ENCODE assay signal across 7 cellular contexts in the genomic region with DNA sequence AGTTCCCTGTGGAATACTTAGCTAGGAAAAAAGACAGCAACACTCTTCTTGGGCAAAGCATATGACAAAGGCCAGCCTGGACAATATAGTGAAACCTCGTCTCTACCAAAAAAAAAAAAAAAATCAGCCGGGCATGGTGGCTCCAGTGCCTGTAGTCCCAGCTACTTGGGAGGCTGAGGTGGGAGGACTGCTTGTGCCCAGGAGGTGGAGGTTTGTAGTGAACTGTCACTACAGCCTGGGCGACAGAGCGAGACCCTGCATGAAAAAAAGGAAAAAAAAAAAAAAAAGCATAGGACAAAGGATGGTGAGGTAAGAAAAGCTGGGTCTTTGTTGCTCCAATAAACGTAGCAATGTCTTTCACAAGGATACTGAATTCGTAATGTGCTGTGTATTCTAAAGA. TPM values are rescaled to one million over a fixed set of nuclear protein-coding genes. Genes with fewer than 3 reads are reported as not detected.
DNase-seq lines count a peak whose midpoint lies in the region; ATAC-seq and TF ChIP-seq lines count a peak whose summit lies in the region.

No MANE protein-coding gene starts in this region.

- H3K9me3 ChIP-seq in HCT116 (ENCODE audit: control insufficient read depth in 1 of 2, insufficient read depth in 1 of 2, low read depth in 1 of 2, low read length in 2 of 2) (no peaks in the 10 kb centered on the region), gastroesophageal sphincter (no peaks in the 10 kb centered on the region), aorta (ENCODE audit: control insufficient read depth, low read length) (no peaks in the 10 kb centered on the region)

- DNase-seq in HCT116 (ENCODE audit: low read depth, low spot score): no peak
- no peak for DNase-seq in T-cell
- no peak for DNase-seq in nucleus accumbens (lab: John Stamatoyannopoulos, UW)
- no peak for DNase-seq in aorta

- H3K36me3 ChIP-seq in HCT116 (ENCODE audit: control insufficient read depth in 1 of 2, insufficient read depth in 2 of 2, low read length in 2 of 2) (no peaks in the 10 kb centered on the region), gastroesophageal sphincter (no peaks in the 10 kb centered on the region), aorta (ENCODE audit: control insufficient read depth in 1 of 2, insufficient read depth in 2 of 2, low read length in 1 of 2) (no peaks in the 10 kb centered on the region)

- H3K9ac ChIP-seq in HCT116 (ENCODE audit: low read length): peak overlapping the region; percentile 67

- H3K4me1 ChIP-seq in HCT116 (ENCODE audit: control insufficient read depth in 1 of 2, insufficient read depth in 2 of 2, low read length in 2 of 2): peaks cover 6 to 23% of the 10 kb centered on the region in 2 experiments
- H3K4me1 ChIP-seq in gastroesophageal sphincter: peaks cover 0 to 45% (median 9%) of the 10 kb centered on the region in 3 donors
- no peaks in the 10 kb centered on the region for H3K4me1 ChIP-seq in aorta (ENCODE audit: control insufficient read depth in 1 of 2, insufficient read depth in 2 of 2, low read length in 2 of 2)

- H4K20me1 ChIP-seq in HCT116 (ENCODE audit: insufficient read depth): no peaks in the 10 kb centered on the region

- TF ChIP-seq CTCF in HCT116 (IDR thresholded peaks at IDR 0.05 in 2 of 3, conservative IDR thresholded peaks at IDR 0.05 in 1 of 3; ENCODE audit: borderline replicate concordance in 1 of 3, insufficient read depth in 1 of 3, low read depth in 2 of 3, low read length in 2 of 3) (no peak), gastroesophageal sphincter (IDR thresholded peaks at IDR 0.05) (no peak)

- ATAC-seq in HCT116 (no peak), T-cell (replicated peaks in 1 of 4) (no peak), gastroesophageal sphincter (no peak), GM21367 (IDR thresholded peaks at IDR 0.05; ENCODE audit: unreplicated experiment) (no peak), aorta (ENCODE audit: low FRiP score) (no peak)

- no peaks in the 10 kb centered on the region for H3K79me2 ChIP-seq in HCT116 (ENCODE audit: insufficient read depth, low read length)

- H3K4me1 Mint-ChIP-seq in T-cell: peaks cover 33 to 41% (median 33%) of the 10 kb centered on the region in 3 donors

- H3K36me3 Mint-ChIP-seq in T-cell: no peaks in the 10 kb centered on the region

- H3K27ac ChIP-seq in HCT116 (ENCODE audit: low read depth, low read length): no peak overlapping the region
- peak overlapping the region in 3 of 4 donors; percentile 93 for H3K27ac ChIP-seq in gastroesophageal sphincter
- peak overlapping the region in 3 of 21 experiments; percentile 76 to 88 (median 86) for H3K27ac ChIP-seq in skin epidermis
- H3K27ac ChIP-seq in aorta (ENCODE audit: low read depth in 1 of 2, low read length in 2 of 2): no peak overlapping the region

- intact Hi-C loops in HCT116 (cut with micrococcal nuclease): loop anchor here (5.0 to 10.0 kb wide), 2 partner anchors 154 to 241 kb away; partner anchors contain the start of genes GNPNAT1 and PSMC6
- intact Hi-C loops in aorta (cut with DNase I): loop anchor here (5.0 to 10.0 kb wide), 4 partner anchors 144 to 601 kb away; partner anchors contain the start of genes ERO1A (in 2 of the 2), DDHD1 (in 1 of the 2) and PTGER2 (in 1 of the 2)

- POLR2A ChIA-PET in HCT116 (lab: Charles Lee) (interaction anchor here (2.1 kb wide), 1 partner anchor 8 kb away, joined by 9 read pairs; no protein-coding TSS in a partner anchor), T-cell (lab: Charles Lee) (no interaction called here)

- H3K4me3 Mint-ChIP-seq in T-cell: peak overlapping the region; percentile 88 to 96 (median 88)

- RAD21 ChIA-PET in HCT116 (lab: Charles Lee; ENCODE audit: low non-redundant PET in 1 of 2, low total read pairs in 2 of 2, uncharacterized antibody in 2 of 2, unreplicated experiment in 2 of 2): no interaction called here

- peaks cover 0 to 9% of the 10 kb centered on the region in 2 donors for H3K27me3 Mint-ChIP-seq in T-cell

- no TSS peak for BruUV-seq in HCT116 (replicated peaks; lab: Mats Ljungman, UMichigan)

- WGBS in gastroesophageal sphincter (ENCODE audit: low coverage in 1 of 2), 2 donors: 30 to 38% methylated on average over 6 of the region's 6 CpGs
- WGBS in aorta, 2 donors: 19 to 23% methylated on average over 6 of the region's 6 CpGs

- H3K4me2 ChIP-seq in HCT116 (ENCODE audit: low read length): peak overlapping the region; percentile 99

- H3K27me3 ChIP-seq in HCT116 (ENCODE audit: insufficient read depth, low read length): no peaks in the 10 kb centered on the region
- H3K27me3 ChIP-seq in gastroesophageal sphincter: no peaks in the 10 kb centered on the region
- no peaks in the 10 kb centered on the region for H3K27me3 ChIP-seq in aorta (ENCODE audit: control insufficient read depth in 1 of 2, insufficient read depth in 2 of 2, low read length in 1 of 2)

- no peak for TF ChIP-seq RAD21 in HCT116 (IDR thresholded peaks at IDR 0.05; ENCODE audit: low read depth)

- no peak for TF ChIP-seq POLR2A in HCT116 (IDR thresholded peaks at IDR 0.05; ENCODE audit: borderline replicate concordance, extremely low read depth, insufficient read depth, insufficient read length)
- no peak for TF ChIP-seq POLR2A in gastroesophageal sphincter (IDR thresholded peaks at IDR 0.05)

- peak overlapping the region; percentile 82 to 94 for H3K27ac Mint-ChIP-seq in T-cell

- peak overlapping the region; percentile 58 to 66; a peak in 2 of 4 replicates for H3K4me3 ChIP-seq in HCT116 (replicated peaks in 1 of 2; ENCODE audit: low read depth in 1 of 2, low read length in 2 of 2)
- H3K4me3 ChIP-seq in gastroesophageal sphincter: peak overlapping the region; percentile 41 to 79
- H3K4me3 ChIP-seq in skin epidermis: peak overlapping the region in 4 of 7 experiments; percentile 70 to 81 (median 76)
- H3K4me3 ChIP-seq in aorta (ENCODE audit: low read length in 2 of 2): peak overlapping the region in 1 of 2 donors; percentile 58

- H3K9me3 Mint-ChIP-seq in T-cell: no peaks in the 10 kb centered on the region

- H2AFZ ChIP-seq in HCT116 (ENCODE audit: low read depth, low read length, poor library complexity, severe bottlenecking): no peak overlapping the region

- H3K9me2 ChIP-seq in HCT116 (ENCODE audit: insufficient read depth): no peaks in the 10 kb centered on the region

- TF ChIP-seq EP300 in gastroesophageal sphincter (IDR thresholded peaks at IDR 0.05): no peak

- CTCF ChIA-PET in HCT116 (lab: Charles Lee) (interaction anchor here (0.6 kb wide), 1 partner anchor 26 kb away, joined by 4 read pairs; no protein-coding TSS in a partner anchor), T-cell (lab: Charles Lee) (interaction anchor here (0.6 to 1.7 kb wide), 5 partner anchors 11 to 320 kb away, joined by 3 to 7 read pairs (median 4); partner anchors contain the start of gene STYX (in 1 of the 2))

TF ChIP-seq in HCT116, 20 proteins besides CTCF, POLR2A, EP300 and RAD21 (continues in another document):
- TF ChIP-seq ELF1 (IDR thresholded peaks at IDR 0.05; ENCODE audit: borderline replicate concordance, low read depth): no peak
- TF ChIP-seq POLR2AphosphoS5 (IDR thresholded peaks at IDR 0.05; ENCODE audit: low read depth, low read length): no peak
- TF ChIP-seq REST (IDR thresholded peaks at IDR 0.05; ENCODE audit: low read depth): no peak
- no peak for TF ChIP-seq SIN3A (IDR thresholded peaks at IDR 0.05; ENCODE audit: low read depth)
- no peak for TF ChIP-seq ZFX (IDR thresholded peaks at IDR 0.05)
- no peak for TF ChIP-seq YY1 (IDR thresholded peaks at IDR 0.05; ENCODE audit: extremely low read depth, insufficient replicate concordance, low read depth, low read length)
- no peak for TF ChIP-seq FOSL1 (IDR thresholded peaks at IDR 0.05; ENCODE audit: low read depth)
- TF ChIP-seq SRF (IDR thresholded peaks at IDR 0.05; ENCODE audit: low read depth): no peak
- no peak for TF ChIP-seq JUND (IDR thresholded peaks at IDR 0.05)
- TF ChIP-seq TCF7L2 (IDR thresholded peaks at IDR 0.05; ENCODE audit: borderline replicate concordance, extremely low read depth, insufficient read depth, insufficient read length): no peak
- TF ChIP-seq SP1 (IDR thresholded peaks at IDR 0.05; ENCODE audit: low read depth): no peak
- no peak for TF ChIP-seq CEBPB (IDR thresholded peaks at IDR 0.05; ENCODE audit: low read depth)
- TF ChIP-seq EGR1 (IDR thresholded peaks at IDR 0.05; ENCODE audit: low read depth): no peak
- TF ChIP-seq ZNF274 (IDR thresholded peaks at IDR 0.05; ENCODE audit: low read depth, low read length): no peak

RNA-seq across cellular contexts. Expression of gene TXNDC16, which starts 1.1 kb away (rescaled TPM):
- total RNA-seq in HCT116 (2021; ENCODE audit: unreplicated experiment) (2.7 TPM), T-cell (10 to 100 TPM in 1 of 5 donors, 1 to 10 TPM in 4; 6.0 to 12.4 (median 9.0) TPM), gastroesophageal sphincter (10 to 100 TPM in 3 of 4 donors, 1 to 10 TPM in 1; 7.4 to 18.7 (median 16.0) TPM), aorta (10 to 100 TPM; 10.2 to 10.7 TPM)
- 0.75 and 0.89 TPM in 2 replicates for polyA plus RNA-seq in HCT116 (2012)
- polyA plus RNA-seq in aorta: 1 to 10 TPM; 2.5 to 8.6 TPM

RNA-seq across cellular contexts. Expression of gene GPR137C, which starts 1.4 kb away (rescaled TPM):
- 0.89 TPM for total RNA-seq in HCT116 (2021; ENCODE audit: unreplicated experiment)
- polyA plus RNA-seq in HCT116 (2012): 0.26 and 0.38 TPM in 2 replicates
- total RNA-seq in T-cell: under 1 TPM in 3 of 5 donors, not detected in 2; 0.13 to 0.33 (median 0.15) TPM
- under 1 TPM; 0.12 to 0.54 (median 0.19) TPM for total RNA-seq in gastroesophageal sphincter
- 1 to 10 TPM in 1 of 2 donors, under 1 TPM in 1; 0.62 to 1.7 TPM for total RNA-seq in aorta
- under 1 TPM; 0.13 to 0.28 TPM for polyA plus RNA-seq in aorta

Comparison
In these comparisons a context has a peak if more than half of its experiments do, and no peak if none do; other contexts are left out.
1. H3K27ac ChIP-seq: peak in gastroesophageal sphincter (3 of 4); none in HCT116 (single experiment) and aorta (0 of 2).